ENCODE assay signal across 16 cellular contexts in the genomic region with DNA sequence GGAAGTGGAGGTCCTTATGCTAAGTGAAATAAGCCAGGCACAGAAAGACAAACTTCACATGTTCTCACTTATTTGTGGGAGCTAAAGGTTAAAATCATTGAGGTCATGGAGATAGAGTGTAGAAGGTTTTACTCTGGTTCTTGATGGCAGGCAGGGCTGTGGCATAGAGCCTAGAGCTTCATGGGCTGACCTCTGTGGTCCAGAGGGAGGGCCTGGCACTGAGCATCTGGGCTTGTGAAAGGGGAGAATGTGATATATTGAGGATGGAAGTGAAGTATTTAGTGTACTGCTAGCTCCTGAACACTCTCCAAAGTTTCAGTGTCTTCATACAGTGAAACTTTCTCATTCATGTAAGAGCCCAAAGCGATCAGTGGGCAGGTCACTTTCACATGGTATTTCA.
"Had no signal": no experiment of that assay in that cellular context is flagged by ENCODE, and none has a peak within 500 bp of the region (broad histone marks: within the 10 kb centered on the region; RNA-seq: fewer than 3 reads in every experiment).

No MANE protein-coding gene starts in this region.

- H3K9me3 Mint-ChIP-seq: T-helper 1 cell treated with Interleukin-12 subunit alpha and Interleukin-12 subunit beta and Interleukin-4 antibody, amounts not matched to agents 30 μg/mL and 1 μg/mL, for 36 hours had no signal

- H3K4me1 ChIP-seq: left lung, tibial nerve, uterus had no signal

- H3K4me3 ChIP-seq: left lung, tibial nerve, uterus had no signal

- H3K36me3 ChIP-seq: left lung, tibial nerve, uterus had no signal

- H3K27ac Mint-ChIP-seq: activated naive CD8-positive, alpha-beta T cell; T-helper 1 cell treated with Interleukin-12 subunit alpha and Interleukin-12 subunit beta and Interleukin-4 antibody, amounts not matched to agents 30 μg/mL and 1 μg/mL, for 36 hours had no signal

- ATAC-seq: activated CD4-positive, CD25-positive, alpha-beta regulatory T cell treated with anti-CD3 and anti-CD28 coated beads, Interleukin-2, amount 50 U/mL, for 24 hours; left lung; stimulated activated naive CD8-positive, alpha-beta T cell treated with anti-CD3 and anti-CD28 coated beads, Interleukin-15, Interleukin-2, amounts not matched to agents 100 U/mL and 50 U/mL, for 24 hours had no signal

- H3K4me3 Mint-ChIP-seq: activated naive CD8-positive, alpha-beta T cell; T-helper 1 cell treated with Interleukin-12 subunit alpha and Interleukin-12 subunit beta and Interleukin-4 antibody, amounts not matched to agents 30 μg/mL and 1 μg/mL, for 36 hours had no signal

- DNase-seq: activated CD4-positive, alpha-beta T cell treated with anti-CD3 and anti-CD28 coated beads, Interleukin-2, amount 50 U/mL, for 1 hour; amygdala; caudate nucleus; erythroblast; foreskin melanocyte; glutamatergic neuron; left lung; occipital lobe; posterior cingulate gyrus; stimulated activated naive CD8-positive, alpha-beta T cell treated with anti-CD3 and anti-CD28 coated beads, Interleukin-15, Interleukin-2, amounts not matched to agents 100 U/mL and 50 U/mL, for 24 hours; substantia nigra; uterus had no signal

- H3K27ac ChIP-seq: left lung, tibial nerve, uterus had no signal

- H3K9me3 ChIP-seq: left lung, tibial nerve, uterus had no signal

- H3K36me3 Mint-ChIP-seq: activated naive CD8-positive, alpha-beta T cell had no signal

- H3K27me3 ChIP-seq: left lung, tibial nerve, uterus had no signal
